Comparison of ENCODE assay signal across 30 cellular contexts in genomic region chr22:48235744-48236143, GRCh38.
"Had no signal": no experiment of that assay in that cellular context is flagged by ENCODE, and none has a peak within 500 bp of the region (broad histone marks: within the 10 kb centered on the region; RNA-seq: fewer than 3 reads in every experiment).

No MANE protein-coding gene starts in this region.

- H3K4me3 Mint-ChIP-seq: activated B cell treated with CpG ODN at 0.5 μM for 24 hours; activated CD8-positive, alpha-beta memory T cell treated with anti-CD3 and anti-CD28 coated beads, Interleukin-2, amount 10 ng/mL, durations not matched to agents 7 days and 5 days; activated CD8-positive, alpha-beta T cell treated with anti-CD3 and anti-CD28 coated beads for 36 hours; activated naive CD8-positive, alpha-beta T cell; activated T-cell treated with anti-CD3 and anti-CD28 coated beads, Interleukin-2, amount 50 U/mL, for 4 hours; activated T-helper 17 cell treated with anti-CD3 and anti-CD28 coated beads, Interleukin-2, amount 50 U/mL, for 72 hours; endodermal cell; T-helper 17 cell; T-helper 2 cell treated with Interferon-gamma antibody and Interleukin-4, amounts not matched to agents 5 μg/mL and 100 μg/mL, for 36 hours had no signal

- H3K27ac Mint-ChIP-seq: activated B cell treated with CpG ODN at 0.5 μM for 24 hours; activated CD8-positive, alpha-beta memory T cell treated with anti-CD3 and anti-CD28 coated beads, Interleukin-2, amount 10 ng/mL, durations not matched to agents 7 days and 5 days; activated CD8-positive, alpha-beta T cell treated with anti-CD3 and anti-CD28 coated beads for 36 hours; activated naive CD8-positive, alpha-beta T cell; activated T-helper 17 cell treated with anti-CD3 and anti-CD28 coated beads, Interleukin-2, amount 50 U/mL, for 72 hours; endodermal cell; T-helper 17 cell; T-helper 2 cell treated with Interferon-gamma antibody and Interleukin-4, amounts not matched to agents 5 μg/mL and 100 μg/mL, for 36 hours had no signal

- H3K36me3 Mint-ChIP-seq: activated CD8-positive, alpha-beta memory T cell treated with anti-CD3 and anti-CD28 coated beads, Interleukin-2, amount 10 ng/mL, durations not matched to agents 7 days and 5 days; activated naive CD8-positive, alpha-beta T cell had no signal

- H3K27me3 Mint-ChIP-seq: activated B cell treated with CpG ODN at 0.5 μM for 24 hours; activated CD8-positive, alpha-beta T cell treated with anti-CD3 and anti-CD28 coated beads for 36 hours had no signal

- H3K4me1 Mint-ChIP-seq: activated B cell treated with CpG ODN at 0.5 μM for 24 hours; activated CD8-positive, alpha-beta memory T cell treated with anti-CD3 and anti-CD28 coated beads, Interleukin-2, amount 10 ng/mL, durations not matched to agents 7 days and 5 days; activated T-helper 17 cell treated with anti-CD3 and anti-CD28 coated beads, Interleukin-2, amount 50 U/mL, for 72 hours; T-helper 17 cell had no signal

- H3K27me3 ChIP-seq: brain microvascular endothelial cell had no signal

- H3K27ac ChIP-seq: brain microvascular endothelial cell, WERI-Rb-1 had no signal

- ATAC-seq: activated CD4-positive, CD25-positive, alpha-beta regulatory T cell treated with anti-CD3 and anti-CD28 coated beads, Interleukin-2, amount 50 U/mL, for 24 hours; activated CD8-positive, alpha-beta memory T cell treated with anti-CD3 and anti-CD28 coated beads, Interleukin-2, amount 10 ng/mL, durations not matched to agents 7 days and 5 days; activated CD8-positive, alpha-beta T cell treated with anti-CD3 and anti-CD28 coated beads for 36 hours; activated T-cell treated with anti-CD3 and anti-CD28 coated beads, Interleukin-2, amount 50 U/mL, for 4 hours; activated T-helper 17 cell treated with anti-CD3 and anti-CD28 coated beads, Interleukin-2, amount 50 U/mL, for 72 hours; esophagus mucosa; T-helper 17 cell had no signal

- H3K36me3 ChIP-seq: brain microvascular endothelial cell, WERI-Rb-1 had no signal

- DNase-seq: activated B cell treated with CpG ODN at 0.5 μM for 24 hours; activated CD4-positive, alpha-beta T cell treated with anti-CD3 and anti-CD28 coated beads for 48 hours; activated CD4-positive, alpha-beta T cell treated with anti-CD3 and anti-CD28 coated beads, Interleukin-2, amount 50 U/mL, for 1 hour; activated CD4-positive, alpha-beta T cell treated with anti-CD3 and anti-CD28 coated beads, Interleukin-2, amount 50 U/mL, for 48 hours; activated CD8-positive, alpha-beta memory T cell treated with anti-CD3 and anti-CD28 coated beads, Interleukin-2, amount 10 ng/mL, durations not matched to agents 7 days and 5 days; activated CD8-positive, alpha-beta memory T cell treated with anti-CD3 and anti-CD28 coated beads, Interleukin-2, amount 50 U/mL, for 4 hours; activated CD8-positive, alpha-beta T cell treated with anti-CD3 and anti-CD28 coated beads for 36 hours; activated effector memory CD4-positive, alpha-beta T cell treated with Interleukin-2 at 50 U/mL for 16 hours; activated gamma-delta T cell treated with Interleukin-2 at 50 U/mL for 16 hours; activated naive CD4-positive, alpha-beta T cell treated with anti-CD3 and anti-CD28 coated beads, Interleukin-2, amount 50 U/mL, for 16 hours; activated naive CD4-positive, alpha-beta T cell treated with Interleukin-2 at 50 U/mL for 16 hours; activated T-cell treated with anti-CD3 and anti-CD28 coated beads for 4 hours; activated T-cell treated with anti-CD3 and anti-CD28 coated beads, Interleukin-2, amount 50 U/mL, for 4 hours; amniotic stem cell; anterior cingulate cortex; brain microvascular endothelial cell; cortex of kidney; dermis blood vessel endothelial cell; effector CD4-positive, alpha-beta T cell; endodermal cell; foreskin fibroblast; T-helper 1 cell; T-helper 17 cell; T1000; WERI-Rb-1 had no signal
